In genomic region chr4:24422644-24423043, GRCh38 we compare ENCODE assay signal across 7 cellular contexts.
"Had no signal": no experiment of that assay in that cellular context is flagged by ENCODE, and none has a peak within 500 bp of the region (broad histone marks: within the 10 kb centered on the region; RNA-seq: fewer than 3 reads in every experiment).

No MANE protein-coding gene starts in this region.

- H3K9ac ChIP-seq: GM23248 had no signal

- FAIRE-seq: H54 had no signal

- H3K4me3 ChIP-seq: GM23248 had no signal

- H3K27ac ChIP-seq: GM23248, HL-60 had no signal

- H2AFZ ChIP-seq: GM23248 had no signal

- DNase-seq: GM23248, GOT3, H9, HCEC 1CT, KG1 had no signal
